Comparison of ENCODE assay signal across 8 cellular contexts in the genomic region with DNA sequence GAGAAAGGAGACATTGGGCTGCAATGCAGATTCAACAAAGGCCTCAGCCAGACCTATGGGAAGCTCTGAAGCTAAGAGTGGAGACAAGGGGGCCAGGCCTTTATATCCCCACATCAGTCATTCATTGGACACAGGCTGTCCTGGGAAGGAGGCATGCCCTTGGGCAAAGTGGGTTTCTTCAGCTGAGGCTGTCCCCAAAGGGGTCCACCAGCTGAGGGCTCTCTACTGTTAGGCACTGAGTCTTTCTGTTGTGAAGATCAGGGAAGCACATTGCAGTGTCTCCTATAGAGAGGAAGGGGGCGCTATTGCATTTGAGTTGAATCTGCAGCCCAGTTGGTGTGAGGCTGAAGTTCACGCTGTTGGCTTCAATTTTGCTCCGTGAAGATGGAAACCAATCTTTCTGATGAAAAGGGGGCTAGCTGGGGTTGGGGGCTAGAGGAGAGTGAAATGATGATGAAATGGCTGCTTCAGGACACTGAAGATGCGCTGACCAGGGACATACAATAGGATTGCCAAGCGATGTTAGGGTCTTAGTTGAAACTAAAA. TPM values are rescaled to one million over a fixed set of nuclear protein-coding genes. Genes with fewer than 3 reads are reported as not detected.
DNase-seq lines count a peak whose midpoint lies in the region; ATAC-seq lines count a peak whose summit lies in the region.

No MANE protein-coding gene starts in this region.

- POLR2A ChIA-PET in activated naive CD8-positive, alpha-beta T cell treated with anti-CD3 and anti-CD28 coated beads, Interleukin-2, amount 10 ng/mL, durations not matched to agents 7 days and 5 days (lab: Charles Lee): interaction anchor here (1.1 kb wide), 1 partner anchor 47 kb away, joined by 3 read pairs; no protein-coding TSS in a partner anchor

- peak overlapping the region; percentile 24 for H3K4me3 Mint-ChIP-seq in activated naive CD8-positive, alpha-beta T cell treated with anti-CD3 and anti-CD28 coated beads, Interleukin-2, amount 10 ng/mL, durations not matched to agents 7 days and 5 days

- DNase-seq in G401 (ENCODE audit: low spot score): peak; percentile 47
- DNase-seq in LoVo (ENCODE audit: low spot score): peak; percentile 44
- DNase-seq in SHP77 (lab: John Stamatoyannopoulos, UW): peak; percentile 32 to 43
- peak; percentile 39 for DNase-seq in activated naive CD8-positive, alpha-beta T cell treated with anti-CD3 and anti-CD28 coated beads, Interleukin-2, amount 10 ng/mL, durations not matched to agents 7 days and 5 days
- no peak for DNase-seq in left cardiac atrium
- DNase-seq in sciatic nerve (ENCODE audit: low spot score): no peak
- DNase-seq in effector CD8-positive, alpha-beta T cell (lab: John Stamatoyannopoulos, UW): no peak

- in situ Hi-C loops in G401 (cut with HindIII; ENCODE audit: low sequenced_read_pairs): no loop called here

- no peaks in the 10 kb centered on the region for H3K36me3 Mint-ChIP-seq in activated naive CD8-positive, alpha-beta T cell treated with anti-CD3 and anti-CD28 coated beads, Interleukin-2, amount 10 ng/mL, durations not matched to agents 7 days and 5 days

- H3K27me3 Mint-ChIP-seq in activated naive CD8-positive, alpha-beta T cell treated with anti-CD3 and anti-CD28 coated beads, Interleukin-2, amount 10 ng/mL, durations not matched to agents 7 days and 5 days: no peaks in the 10 kb centered on the region

- intact Hi-C loops in left cardiac atrium (cut with DNase I): loop anchor here (10.0 kb wide), 2 partner anchors 89 to 219 kb away; a partner anchor contains a TSS
- intact Hi-C loops in sciatic nerve (cut with DNase I): no loop called here

- no peaks in the 10 kb centered on the region for H3K9me3 Mint-ChIP-seq in activated naive CD8-positive, alpha-beta T cell treated with anti-CD3 and anti-CD28 coated beads, Interleukin-2, amount 10 ng/mL, durations not matched to agents 7 days and 5 days

- peaks cover 6% of the 10 kb centered on the region for H3K4me1 Mint-ChIP-seq in activated naive CD8-positive, alpha-beta T cell treated with anti-CD3 and anti-CD28 coated beads, Interleukin-2, amount 10 ng/mL, durations not matched to agents 7 days and 5 days

- peak overlapping the region; percentile 75 for H3K27ac Mint-ChIP-seq in activated naive CD8-positive, alpha-beta T cell treated with anti-CD3 and anti-CD28 coated beads, Interleukin-2, amount 10 ng/mL, durations not matched to agents 7 days and 5 days

- ATAC-seq in GM21723 (IDR thresholded peaks at IDR 0.05; ENCODE audit: unreplicated experiment) (peak; percentile 94), left cardiac atrium (peak; percentile 53 to 83), sciatic nerve (peak; percentile 77)
- ATAC-seq in activated naive CD8-positive, alpha-beta T cell treated with anti-CD3 and anti-CD28 coated beads, Interleukin-2, amount 10 ng/mL, durations not matched to agents 7 days and 5 days (ENCODE audit: low read depth): peak; percentile 91

RNA-seq across cellular contexts. Expression of a gene that starts 48.0 kb away (rescaled TPM):
- total RNA-seq in G401 (2014; rRNA removed; shearing (Covaris generic)): 127 and 170 TPM in 2 replicates
- total RNA-seq in activated naive CD8-positive, alpha-beta T cell treated with anti-CD3 and anti-CD28 coated beads, Interleukin-2, amount 10 ng/mL, durations not matched to agents 7 days and 5 days: 100 to 1,000 TPM; 321 to 325 TPM
- total RNA-seq in left cardiac atrium (100 to 1,000 TPM; 151 to 205 TPM), sciatic nerve (73.2 TPM)

RNA-seq across cellular contexts. Expression of a gene that starts 49.0 kb away (rescaled TPM):
- total RNA-seq in G401 (2014; rRNA removed; shearing (Covaris generic)): 22.1 and 36.2 TPM in 2 replicates
- total RNA-seq in activated naive CD8-positive, alpha-beta T cell treated with anti-CD3 and anti-CD28 coated beads, Interleukin-2, amount 10 ng/mL, durations not matched to agents 7 days and 5 days: 10 to 100 TPM; 19.6 to 19.9 TPM
- total RNA-seq in left cardiac atrium (10 to 100 TPM; 13.1 to 17.8 TPM), sciatic nerve (21.3 TPM)

RNA-seq across cellular contexts. Expression of a gene that starts 58.1 kb away (rescaled TPM):
- total RNA-seq in G401 (2014; rRNA removed; shearing (Covaris generic)): 32.7 and 39.0 TPM in 2 replicates
- 10 to 100 TPM; 72.5 to 73.5 TPM for total RNA-seq in activated naive CD8-positive, alpha-beta T cell treated with anti-CD3 and anti-CD28 coated beads, Interleukin-2, amount 10 ng/mL, durations not matched to agents 7 days and 5 days
- total RNA-seq in left cardiac atrium (10 to 100 TPM; 49.1 to 52.6 TPM), sciatic nerve (47.6 TPM)

Comparison
In these comparisons a context has a peak if more than half of its experiments do, and no peak if none do; other contexts are left out.
1. DNase-seq: peak in G401 (single experiment), LoVo (single experiment), SHP77 (2 of 2) and activated naive CD8-positive, alpha-beta T cell treated with anti-CD3 and anti-CD28 coated beads, Interleukin-2, amount 10 ng/mL, durations not matched to agents 7 days and 5 days (single experiment); none in left cardiac atrium (single experiment), sciatic nerve (single experiment) and effector CD8-positive, alpha-beta T cell (single experiment).
2. Peak in every context shown above with its lines, with median percentiles within 50 percentile points of each other: ATAC-seq.